22 cellular contexts compared by ENCODE assay signal in genomic region chr3:187327827-187328226, GRCh38. TPM values are rescaled to one million over a fixed set of nuclear protein-coding genes. Genes with fewer than 3 reads are reported as not detected.
"Had no signal": no experiment of that assay in that cellular context is flagged by ENCODE, and none has a peak within 500 bp of the region (broad histone marks: within the 10 kb centered on the region; RNA-seq: fewer than 3 reads in every experiment).

No MANE protein-coding gene starts in this region.

- DNase-seq: activated CD4-positive, alpha-beta T cell treated with anti-CD3 and anti-CD28 coated beads, Interleukin-2, amount 50 U/mL, for 1 hour; activated CD8-positive, alpha-beta memory T cell treated with anti-CD3 and anti-CD28 coated beads, Interleukin-2, amount 50 U/mL, for 4 hours; activated effector memory CD4-positive, alpha-beta T cell treated with Interleukin-2 at 50 U/mL for 16 hours; activated naive CD4-positive, alpha-beta T cell treated with anti-CD3 and anti-CD28 coated beads, Interleukin-2, amount 50 U/mL, for 16 hours; activated T-cell treated with anti-CD3 and anti-CD28 coated beads, Interleukin-2, amount 50 U/mL, for 4 hours; colonic mucosa; erythroblast; hypothalamus; nephron progenitor cell; occipital lobe; posterior cingulate gyrus; retina; spleen; stimulated activated CD4-positive, alpha-beta T cell treated with anti-CD3 and anti-CD28 coated beads, Interleukin-4, amount 100 ng/mL, for 4 hours; T1000; testis had no signal

- H3K36me3 Mint-ChIP-seq: mesothelial cell of epicardium; stimulated activated memory B cell treated with anti-CD40 and anti-IgM and Interleukin-4, amounts not matched to agents 10 μg/mL and 1 μg/mL and 100 μg/mL, for 72 hours; type B pancreatic cell had no signal

- ATAC-seq: activated T-cell treated with anti-CD3 and anti-CD28 coated beads, Interleukin-2, amount 50 U/mL, for 4 hours; stimulated activated memory B cell treated with anti-CD40 and anti-IgM and Interleukin-4, amounts not matched to agents 10 μg/mL and 1 μg/mL and 100 μg/mL, for 72 hours had no signal

- H3K27me3 Mint-ChIP-seq: type B pancreatic cell had no signal

- H3K9me3 Mint-ChIP-seq: activated T-cell treated with anti-CD3 and anti-CD28 coated beads, Interleukin-2, amount 50 U/mL, for 4 hours; central memory CD8-positive, alpha-beta T cell; mesothelial cell of epicardium; nephron progenitor cell; stimulated activated memory B cell treated with anti-CD40 and anti-IgM and Interleukin-4, amounts not matched to agents 10 μg/mL and 1 μg/mL and 100 μg/mL, for 72 hours; type B pancreatic cell had no signal

- H3K4me3 Mint-ChIP-seq: activated T-cell treated with anti-CD3 and anti-CD28 coated beads, Interleukin-2, amount 50 U/mL, for 4 hours; central memory CD8-positive, alpha-beta T cell; mesothelial cell of epicardium; nephron progenitor cell; stimulated activated memory B cell treated with anti-CD40 and anti-IgM and Interleukin-4, amounts not matched to agents 10 μg/mL and 1 μg/mL and 100 μg/mL, for 72 hours; type B pancreatic cell had no signal

- H3K4me1 Mint-ChIP-seq: central memory CD8-positive, alpha-beta T cell; mesothelial cell of epicardium; stimulated activated memory B cell treated with anti-CD40 and anti-IgM and Interleukin-4, amounts not matched to agents 10 μg/mL and 1 μg/mL and 100 μg/mL, for 72 hours had no signal

- H3K27ac Mint-ChIP-seq: mesothelial cell of epicardium; nephron progenitor cell; stimulated activated memory B cell treated with anti-CD40 and anti-IgM and Interleukin-4, amounts not matched to agents 10 μg/mL and 1 μg/mL and 100 μg/mL, for 72 hours; type B pancreatic cell had no signal

RNA-seq across cellular contexts. Expression of gene RTP4, which starts 40.4 kb away (rescaled TPM):
- total RNA-seq: ascending aorta, frontal cortex, occipital lobe had no signal
